ENCODE assay signal across 8 cellular contexts in genomic region chr15:76057332-76058000, GRCh38. TPM values are rescaled to one million over a fixed set of nuclear protein-coding genes. Genes with fewer than 3 reads are reported as not detected.
DNase-seq lines count a peak whose midpoint lies in the region; ATAC-seq and TF ChIP-seq lines count a peak whose summit lies in the region.

No MANE protein-coding gene starts in this region.

- H3K9me3 ChIP-seq in Karpas-422 (ENCODE audit: low read length) (no peaks in the 10 kb centered on the region), WERI-Rb-1 (ENCODE audit: severe bottlenecking) (no peaks in the 10 kb centered on the region), neural cell (ENCODE audit: low read length) (no peaks in the 10 kb centered on the region)

- H3K9me2 ChIP-seq in Karpas-422 (replicated peaks; ENCODE audit: insufficient read depth, low read length) (no peaks in the 10 kb centered on the region), neural cell (ENCODE audit: insufficient read depth, low read length) (no peaks in the 10 kb centered on the region)

- H4K20me1 ChIP-seq in Karpas-422 (ENCODE audit: insufficient read depth, low read depth, low read length) (no peaks in the 10 kb centered on the region), neural cell (ENCODE audit: insufficient read depth) (no peaks in the 10 kb centered on the region)

- peaks cover 5% of the 10 kb centered on the region for H3K27me3 Mint-ChIP-seq in endothelial cell (ENCODE audit: unreplicated experiment)

- no peaks in the 10 kb centered on the region for H3K36me3 Mint-ChIP-seq in endothelial cell (ENCODE audit: low read depth, unreplicated experiment)

- TF ChIP-seq EP300 in neural cell (conservative IDR thresholded peaks at IDR 0.05; ENCODE audit: poor library complexity, severe bottlenecking) = no peak

- ATAC-seq in GM21390 (IDR thresholded peaks at IDR 0.05; ENCODE audit: unreplicated experiment) (peak; percentile 31), GM18519 (IDR thresholded peaks at IDR 0.05; ENCODE audit: low FRiP score, unreplicated experiment) (no peak)

- H3K27ac ChIP-seq in Karpas-422 (ENCODE audit: low read length) (no peak overlapping the region), WERI-Rb-1 (no peak overlapping the region), neural cell (ENCODE audit: low read length) (no peak overlapping the region)

- H2AFZ ChIP-seq in Karpas-422 (ENCODE audit: low read length) (no peak overlapping the region), neural cell (ENCODE audit: low read depth, low read length) (no peak overlapping the region)

- H3K27me3 ChIP-seq in Karpas-422 (ENCODE audit: low read length) = no peaks in the 10 kb centered on the region
- peaks cover 18% of the 10 kb centered on the region for H3K27me3 ChIP-seq in WERI-Rb-1 (ENCODE audit: insufficient read depth, low read depth, severe bottlenecking)
- no peaks in the 10 kb centered on the region for H3K27me3 ChIP-seq in neural cell (ENCODE audit: insufficient read depth, low read depth, low read length)

- peak; percentile 65 for TF ChIP-seq RAD21 in neural cell (conservative IDR thresholded peaks at IDR 0.05)

- H3K9ac ChIP-seq in Karpas-422 (ENCODE audit: low read length) (no peak overlapping the region; the same call in 1 of the 2 replicates), neural cell (ENCODE audit: low read length) (no peak overlapping the region)

- H3K4me1 ChIP-seq in Karpas-422 (ENCODE audit: low read length) = peaks cover 10% of the 10 kb centered on the region

- H3K36me3 ChIP-seq in Karpas-422 (ENCODE audit: insufficient read depth, low read length) (no peaks in the 10 kb centered on the region), WERI-Rb-1 (no peaks in the 10 kb centered on the region), neural cell (ENCODE audit: insufficient read depth, low read length) (no peaks in the 10 kb centered on the region)

- TF ChIP-seq CTCF in WERI-Rb-1 (IDR thresholded peaks at IDR 0.05; ENCODE audit: low read depth, low read length) (peak; percentile 52), endothelial cell (IDR thresholded peaks at IDR 0.05; ENCODE audit: unreplicated experiment) (peak; percentile 82), neural cell (IDR thresholded peaks at IDR 0.05; ENCODE audit: poor library complexity, severe bottlenecking) (peak; percentile 74)

- H3K9me3 Mint-ChIP-seq in endothelial cell (ENCODE audit: unreplicated experiment) = no peaks in the 10 kb centered on the region

- no peak overlapping the region for H3K27ac Mint-ChIP-seq in endothelial cell (ENCODE audit: unreplicated experiment)

- H3F3A ChIP-seq in neural cell (ENCODE audit: insufficient read depth, low read length, poor library complexity, severe bottlenecking) = peaks cover 5% of the 10 kb centered on the region

- no peak overlapping the region for H3K4me3 Mint-ChIP-seq in endothelial cell (ENCODE audit: unreplicated experiment)

- no peak overlapping the region for H3K4me3 ChIP-seq in Karpas-422 (ENCODE audit: low read length)
- H3K4me3 ChIP-seq in WERI-Rb-1 (ENCODE audit: low read depth, low read length) = no peak overlapping the region; the same call in 1 of the 2 replicates
- H3K4me3 ChIP-seq in neural cell (ENCODE audit: low read length) = no peak overlapping the region

- H3K4me1 Mint-ChIP-seq in endothelial cell (ENCODE audit: unreplicated experiment) = peaks cover 27% of the 10 kb centered on the region

- no peaks in the 10 kb centered on the region for H3K79me2 ChIP-seq in Karpas-422 (ENCODE audit: low read length)
- no peaks in the 10 kb centered on the region for H3K79me2 ChIP-seq in neural cell (replicated peaks; ENCODE audit: insufficient read depth, low read length)

- H3K4me2 ChIP-seq in Karpas-422 (ENCODE audit: low read depth, low read length, poor library complexity, severe bottlenecking) = no peak overlapping the region
- H3K4me2 ChIP-seq in neural cell (ENCODE audit: low read length) = no peak overlapping the region

- DNase-seq in NCI-H1436 (lab: John Stamatoyannopoulos, UW) = peak; percentile 31
- no peak for DNase-seq in NCI-H1436 treated with DMSO at 0.1 percent for 48 hours (lab: John Stamatoyannopoulos, UW)
- DNase-seq in Karpas-422 = peak; percentile 81
- peak; percentile 6 for DNase-seq in WERI-Rb-1
- DNase-seq in endothelial cell (ENCODE audit: low spot score) = peak; percentile 40

TF ChIP-seq in neural cell, 6 proteins besides CTCF, POLR2A, EP300 and RAD21:
- TF ChIP-seq MXI1 (conservative IDR thresholded peaks at IDR 0.05; ENCODE audit: poor library complexity, severe bottlenecking) = no peak
- TF ChIP-seq TAF1 (IDR thresholded peaks at IDR 0.05; ENCODE audit: low read depth) = no peak
- no peak for TF ChIP-seq EZH2 (IDR thresholded peaks at IDR 0.05; ENCODE audit: borderline replicate concordance, insufficient read depth, low read length, poor library complexity, severe bottlenecking)
- peak; percentile 77 for TF ChIP-seq SMC3 (conservative IDR thresholded peaks at IDR 0.05; ENCODE audit: poor library complexity)

RNA-seq across cellular contexts. Expression of gene TMEM266, which starts 2.3 kb away (rescaled TPM):
- total RNA-seq in Karpas-422 (2014; rRNA removed; shearing (Covaris generic); ENCODE audit: low replicate concordance) = not detected in 2 replicates
- total RNA-seq in endothelial cell (ENCODE audit: unreplicated experiment) = 8.1 TPM
- polyA plus RNA-seq in neural cell = 17.6 and 21.5 TPM in 2 replicates
- polyA minus RNA-seq in neural cell = 18.3 and 19.5 TPM in 2 replicates

RNA-seq across cellular contexts. Expression of gene NRG4, which starts 45.2 kb away (rescaled TPM):
- not detected in 2 replicates for total RNA-seq in Karpas-422 (2014; rRNA removed; shearing (Covaris generic); ENCODE audit: low replicate concordance)
- total RNA-seq in endothelial cell (ENCODE audit: unreplicated experiment) = 2.7 TPM
- 1.4 TPM in 1 of 2 replicates, not detected in the other for polyA plus RNA-seq in neural cell
- 0.81 TPM in 1 of 2 replicates, not detected in the other for polyA minus RNA-seq in neural cell
